ENCODE assay signal across 8 cellular contexts in the genomic region with DNA sequence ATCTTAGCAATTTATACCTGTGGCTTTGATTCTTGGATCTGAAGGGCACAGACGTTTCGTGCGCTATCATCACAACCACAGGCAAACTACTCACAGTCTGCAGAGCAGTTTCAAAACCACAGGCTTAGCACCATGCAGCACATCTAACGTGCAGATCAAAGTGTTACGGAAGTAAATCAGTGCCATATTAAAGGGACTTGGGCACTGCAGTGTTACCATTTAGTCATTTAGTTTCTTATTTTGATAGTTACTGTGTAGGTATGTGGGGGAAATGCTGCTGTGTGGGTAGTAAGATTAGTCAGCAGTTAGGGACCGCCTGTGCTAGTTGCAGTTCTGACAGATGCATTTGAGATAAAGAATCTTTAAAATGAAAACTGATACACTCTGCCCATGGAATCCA.
DNase-seq lines count a peak whose midpoint lies in the region; ATAC-seq and TF ChIP-seq lines count a peak whose summit lies in the region.

No MANE protein-coding gene starts in this region.

- no peaks in the 10 kb centered on the region for H3K27me3 Mint-ChIP-seq in T-cell

- peaks cover 8 to 20% of the 10 kb centered on the region in 2 donors for H3K36me3 ChIP-seq in psoas muscle (ENCODE audit: insufficient read depth in 1 of 2, low read depth in 1 of 2)

- peaks cover 36% of the 10 kb centered on the region for H3K36me3 Mint-ChIP-seq in T-cell

- no peak overlapping the region for H3K27ac ChIP-seq in psoas muscle

- DNase-seq in T-cell = peak in 33 of 34 experiments; percentile 22 to 76 (median 48)
- DNase-seq in astrocyte of the cerebellum (ENCODE audit: low read depth) = peak; percentile 78
- DNase-seq in stimulated activated CD4-positive, alpha-beta T cell treated with anti-CD3 and anti-CD28 coated beads, Interleukin-4, amount 100 ng/mL, for 1 hour = peak; percentile 53
- DNase-seq in HPDE6-E6E7 (ENCODE audit: extremely low spot score) = no peak
- no peak for DNase-seq in ACHN
- no peak for DNase-seq in psoas muscle

- intact Hi-C loops in psoas muscle (cut with DNase I) = no loop called here

- no peaks in the 10 kb centered on the region for H3K9me3 ChIP-seq in psoas muscle

- POLR2A ChIA-PET in T-cell (lab: Charles Lee) = no interaction called here

- H3K4me1 Mint-ChIP-seq in T-cell = peaks cover 33 to 41% (median 37%) of the 10 kb centered on the region in 3 donors

- 85 to 95% (median 88%) methylated on average over 6 of the region's 6 CpGs for WGBS in psoas muscle, 3 donors

- H3K9me3 Mint-ChIP-seq in T-cell = no peaks in the 10 kb centered on the region

- H3K4me3 ChIP-seq in astrocyte of the cerebellum (ENCODE audit: low read depth, low read length) (no peak overlapping the region), psoas muscle (no peak overlapping the region)

- TF ChIP-seq CTCF in astrocyte of the cerebellum (IDR thresholded peaks at IDR 0.05; ENCODE audit: low read depth, low read length, missing control alignments) (no peak), psoas muscle (IDR thresholded peaks at IDR 0.05) (no peak)

- CTCF ChIA-PET in T-cell (lab: Charles Lee) = no interaction called here

- peak overlapping the region; percentile 66 to 89 for H3K27ac Mint-ChIP-seq in T-cell

- peak; percentile 99 for ATAC-seq in GM18502 (IDR thresholded peaks at IDR 0.05; ENCODE audit: poor library complexity, unreplicated experiment)
- ATAC-seq in HG02678 (IDR thresholded peaks at IDR 0.05; ENCODE audit: unreplicated experiment) = peak; percentile 98
- peak; percentile 91 to 97 (median 96) for ATAC-seq in T-cell (replicated peaks in 1 of 4)
- no peak for ATAC-seq in psoas muscle

- H3K27me3 ChIP-seq in psoas muscle (ENCODE audit: insufficient read depth in 3 of 3, low read length in 2 of 3) = no peaks in the 10 kb centered on the region

- peak overlapping the region; percentile 28 to 50 (median 33) for H3K4me3 Mint-ChIP-seq in T-cell

- in situ Hi-C loops in astrocyte of the cerebellum (cut with HindIII; ENCODE audit: low sequenced_read_pairs) (no loop called here), ACHN (cut with HindIII; ENCODE audit: low pct_ligation_motif_present, low pct_unique_long_range_greater_than_20kb, low sequenced_read_pairs) (no loop called here)

- no peaks in the 10 kb centered on the region for H3K4me1 ChIP-seq in psoas muscle

Comparison
In these comparisons a context has a peak if more than half of its experiments do, and no peak if none do; other contexts are left out.
1. ATAC-seq: peak in GM18502 (single experiment), HG02678 (single experiment) and T-cell (4 of 4); none in psoas muscle (0 of 4).
2. DNase-seq: peak in T-cell (33 of 34), astrocyte of the cerebellum (single experiment) and stimulated activated CD4-positive, alpha-beta T cell treated with anti-CD3 and anti-CD28 coated beads, Interleukin-4, amount 100 ng/mL, for 1 hour (single experiment); none in HPDE6-E6E7 (single experiment), ACHN (single experiment) and psoas muscle (0 of 2).